Comparison of ENCODE assay signal across 21 cellular contexts in the genomic region with DNA sequence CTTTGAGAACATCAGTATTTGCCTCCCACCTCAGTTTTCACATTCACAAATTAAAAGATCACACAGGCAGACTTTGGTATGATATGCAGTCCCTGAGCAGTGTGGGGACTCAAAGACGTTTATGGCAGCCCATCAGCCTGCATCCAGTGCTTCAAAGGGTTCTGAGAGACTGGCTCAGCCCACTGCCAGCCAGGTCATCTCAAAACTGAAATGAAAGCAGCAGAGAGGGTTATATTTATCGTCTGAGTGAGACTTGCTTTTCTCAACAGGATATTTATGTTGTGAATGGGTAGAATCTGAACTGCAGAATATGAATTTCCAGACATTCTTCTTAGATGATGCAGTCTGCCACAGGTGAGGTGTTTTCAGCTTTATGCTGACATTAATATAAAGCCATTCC.
DNase-seq lines count a peak whose midpoint lies in the region; ATAC-seq and TF ChIP-seq lines count a peak whose summit lies in the region.
"Had no signal": no experiment of that assay in that cellular context is flagged by ENCODE, and none has a peak within 500 bp of the region (broad histone marks: within the 10 kb centered on the region; RNA-seq: fewer than 3 reads in every experiment).

No MANE protein-coding gene starts in this region.

- ATAC-seq in GM18519 (IDR thresholded peaks at IDR 0.05; ENCODE audit: low FRiP score, unreplicated experiment) (peak; percentile 55), GM21576 (IDR thresholded peaks at IDR 0.05; ENCODE audit: unreplicated experiment) (peak; percentile 48), HG03442 (IDR thresholded peaks at IDR 0.05; ENCODE audit: unreplicated experiment) (peak; percentile 51), Right ventricle myocardium superior (ENCODE audit: poor library complexity) (no peak)
- ATAC-seq in activated CD4-positive, alpha-beta T cell treated with anti-CD3 and anti-CD28 coated beads for 36 hours: no peak
- ATAC-seq: GM23338, Right ventricle myocardium inferior had no signal

- H3K27ac ChIP-seq in tibial artery: no peak overlapping the region
- H3K27ac ChIP-seq: C4-2B had no signal

- TF ChIP-seq CTCF in GM12865 (IDR thresholded peaks at IDR 0.05; ENCODE audit: insufficient read depth, low read depth, low read length, missing control alignments) (no peak), tibial artery (IDR thresholded peaks at IDR 0.05) (no peak)

- intact Hi-C loops in Right ventricle myocardium superior (cut with DNase I): no loop called here
- intact Hi-C loops in tibial artery (cut with DNase I; ENCODE audit: low total_unique reads): no loop called here
- intact Hi-C loops in activated CD4-positive, alpha-beta T cell treated with anti-CD3 and anti-CD28 coated beads for 36 hours (cut with DNase I, micrococcal nuclease): no loop called here

- H3K4me3 Mint-ChIP-seq in activated CD4-positive, alpha-beta T cell treated with anti-CD3 and anti-CD28 coated beads for 36 hours: no peak overlapping the region
- H3K4me3 Mint-ChIP-seq: CD8-positive, alpha-beta memory T cell; GM23338 had no signal

- DNase-seq in GM12865 (ENCODE audit: low read depth): peak; percentile 62
- DNase-seq in 8988T: no peak
- no peak for DNase-seq in Right ventricle myocardium superior
- no peak for DNase-seq in tibial artery
- DNase-seq in activated CD4-positive, alpha-beta T cell treated with anti-CD3 and anti-CD28 coated beads for 36 hours: no peak
- DNase-seq: Calu3; CD8-positive, alpha-beta memory T cell; DMS153; MG63; NCI-H1048; NCI-H1417 treated with DMSO at 0.1 percent for 48 hours; NCI-H187; NCI-H446; NCI-H526 had no signal

- peaks cover 0 to 2% (median 0%) of the 10 kb centered on the region in 3 donors for H3K9me3 ChIP-seq in tibial artery
- H3K9me3 ChIP-seq: HAP-1, MG63 had no signal

- H3K9me3 Mint-ChIP-seq in activated CD4-positive, alpha-beta T cell treated with anti-CD3 and anti-CD28 coated beads for 36 hours (ENCODE audit: low read depth): peaks cover 4% of the 10 kb centered on the region

- H3K4me3 ChIP-seq in GM12865 (ENCODE audit: low read depth, low read length): no peak overlapping the region
- no peak overlapping the region for H3K4me3 ChIP-seq in tibial artery
- H3K4me3 ChIP-seq: GM23338, HAP-1, MG63 had no signal

- CTCF ChIA-PET in activated CD4-positive, alpha-beta T cell treated with anti-CD3 and anti-CD28 coated beads for 36 hours (lab: Charles Lee): no interaction called here

- peaks cover 0 to 9% (median 4%) of the 10 kb centered on the region in 4 donors for H3K4me1 ChIP-seq in tibial artery
- H3K4me1 ChIP-seq: HAP-1 had no signal

- no peaks in the 10 kb centered on the region for H3K36me3 ChIP-seq in tibial artery
- H3K36me3 ChIP-seq: HAP-1, MG63 had no signal

- no peak overlapping the region for H3K27ac Mint-ChIP-seq in activated CD4-positive, alpha-beta T cell treated with anti-CD3 and anti-CD28 coated beads for 36 hours
- H3K27ac Mint-ChIP-seq: CD8-positive, alpha-beta memory T cell; GM23338 had no signal

- POLR2A ChIA-PET in activated CD4-positive, alpha-beta T cell treated with anti-CD3 and anti-CD28 coated beads for 36 hours (lab: Charles Lee): no interaction called here

- H3K27me3 ChIP-seq in tibial artery: peaks cover 0 to 14% of the 10 kb centered on the region in 2 donors
- H3K27me3 ChIP-seq: MG63 had no signal

- no peaks in the 10 kb centered on the region for H3K36me3 Mint-ChIP-seq in activated CD4-positive, alpha-beta T cell treated with anti-CD3 and anti-CD28 coated beads for 36 hours (ENCODE audit: low read depth)

- H3K27me3 Mint-ChIP-seq in activated CD4-positive, alpha-beta T cell treated with anti-CD3 and anti-CD28 coated beads for 36 hours: peaks cover 5% of the 10 kb centered on the region

- H3K4me1 Mint-ChIP-seq in activated CD4-positive, alpha-beta T cell treated with anti-CD3 and anti-CD28 coated beads for 36 hours: peaks cover 7% of the 10 kb centered on the region

Comparison
In these comparisons a context has a peak if more than half of its experiments do, and no peak if none do; other contexts are left out.
1. ATAC-seq: peak in GM18519 (single experiment), GM21576 (single experiment) and HG03442 (single experiment); none in Right ventricle myocardium superior (single experiment) and activated CD4-positive, alpha-beta T cell treated with anti-CD3 and anti-CD28 coated beads for 36 hours (single experiment).